ENCODE assay signal across 15 cellular contexts in the genomic region with DNA sequence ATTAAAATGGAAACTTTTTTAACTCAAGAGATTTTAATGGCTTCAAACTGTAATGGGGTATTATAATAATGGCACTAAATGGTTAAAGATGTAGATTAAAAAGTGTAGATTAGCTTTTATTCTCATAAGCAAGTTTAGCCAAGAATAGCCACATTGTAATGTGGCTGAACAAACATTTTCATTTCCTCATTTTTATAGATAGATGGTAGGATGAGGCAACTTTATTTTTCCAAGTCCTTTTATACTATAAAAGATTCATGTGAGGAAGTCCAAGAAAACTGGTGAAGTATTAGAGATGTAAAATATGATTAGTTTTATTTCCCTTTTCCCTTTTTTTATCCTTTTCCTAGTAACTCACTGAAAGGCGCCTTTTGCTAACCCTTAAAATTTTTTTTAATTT.
"Had no signal": no experiment of that assay in that cellular context is flagged by ENCODE, and none has a peak within 500 bp of the region (broad histone marks: within the 10 kb centered on the region; RNA-seq: fewer than 3 reads in every experiment).

No MANE protein-coding gene starts in this region.

- H3K9me3 Mint-ChIP-seq: activated CD4-positive, alpha-beta T cell treated with anti-CD3 and anti-CD28 coated beads, Interleukin-2, amount 10 ng/mL, durations not matched to agents 24 days and 14 days; activated naive CD8-positive, alpha-beta T cell treated with anti-CD3 and anti-CD28 coated beads, Interleukin-2, amount 10 ng/mL, durations not matched to agents 7 days and 5 days; activated T-helper 1 cell treated with anti-CD3 and anti-CD28 coated beads, Interleukin-12 subunit alpha, Interleukin-12 subunit beta, Interleukin-2, Interleukin-4 antibody, amounts not matched to agents 30 ng/mL and 10 ng/mL and 1 ng/mL, durations not matched to agents 14 hours and 24 hours and 36 hours; central memory CD8-positive, alpha-beta T cell; immature natural killer cell; nephron had no signal

- ATAC-seq: foreskin keratinocyte; stimulated activated naive CD8-positive, alpha-beta T cell treated with anti-CD3 and anti-CD28 coated beads, Interleukin-15, Interleukin-2, amounts not matched to agents 100 U/mL and 50 U/mL, for 24 hours had no signal

- H3K4me1 Mint-ChIP-seq: activated naive CD8-positive, alpha-beta T cell treated with anti-CD3 and anti-CD28 coated beads, Interleukin-2, amount 10 ng/mL, durations not matched to agents 7 days and 5 days; central memory CD8-positive, alpha-beta T cell; immature natural killer cell; nephron had no signal

- H3K36me3 Mint-ChIP-seq: activated naive CD8-positive, alpha-beta T cell treated with anti-CD3 and anti-CD28 coated beads, Interleukin-2, amount 10 ng/mL, durations not matched to agents 7 days and 5 days had no signal

- H3K27me3 Mint-ChIP-seq: activated CD4-positive, alpha-beta T cell treated with anti-CD3 and anti-CD28 coated beads, Interleukin-2, amount 10 ng/mL, durations not matched to agents 24 days and 14 days; activated naive CD8-positive, alpha-beta T cell treated with anti-CD3 and anti-CD28 coated beads, Interleukin-2, amount 10 ng/mL, durations not matched to agents 7 days and 5 days; central memory CD8-positive, alpha-beta T cell had no signal

- DNase-seq: activated CD4-positive, alpha-beta T cell treated with anti-CD3 and anti-CD28 coated beads, Interleukin-2, amount 10 ng/mL, durations not matched to agents 24 days and 14 days; activated CD4-positive, CD25-positive, alpha-beta regulatory T cell; activated naive CD8-positive, alpha-beta T cell treated with anti-CD3 and anti-CD28 coated beads, Interleukin-2, amount 10 ng/mL, durations not matched to agents 7 days and 5 days; brain microvascular endothelial cell; cortex of kidney; effector CD8-positive, alpha-beta T cell; foreskin keratinocyte; head of caudate nucleus; immature natural killer cell; nucleus accumbens; stimulated activated naive CD8-positive, alpha-beta T cell treated with anti-CD3 and anti-CD28 coated beads, Interleukin-15, Interleukin-2, amounts not matched to agents 100 U/mL and 50 U/mL, for 24 hours; trophoblast cell had no signal

- H3K4me3 Mint-ChIP-seq: activated CD4-positive, alpha-beta T cell treated with anti-CD3 and anti-CD28 coated beads, Interleukin-2, amount 10 ng/mL, durations not matched to agents 24 days and 14 days; activated naive CD8-positive, alpha-beta T cell treated with anti-CD3 and anti-CD28 coated beads, Interleukin-2, amount 10 ng/mL, durations not matched to agents 7 days and 5 days; activated T-helper 1 cell treated with anti-CD3 and anti-CD28 coated beads, Interleukin-12 subunit alpha, Interleukin-12 subunit beta, Interleukin-2, Interleukin-4 antibody, amounts not matched to agents 30 ng/mL and 10 ng/mL and 1 ng/mL, durations not matched to agents 14 hours and 24 hours and 36 hours; central memory CD8-positive, alpha-beta T cell; immature natural killer cell; nephron had no signal

- H3K27ac Mint-ChIP-seq: activated CD4-positive, alpha-beta T cell treated with anti-CD3 and anti-CD28 coated beads, Interleukin-2, amount 10 ng/mL, durations not matched to agents 24 days and 14 days; activated naive CD8-positive, alpha-beta T cell treated with anti-CD3 and anti-CD28 coated beads, Interleukin-2, amount 10 ng/mL, durations not matched to agents 7 days and 5 days; activated T-helper 1 cell treated with anti-CD3 and anti-CD28 coated beads, Interleukin-12 subunit alpha, Interleukin-12 subunit beta, Interleukin-2, Interleukin-4 antibody, amounts not matched to agents 30 ng/mL and 10 ng/mL and 1 ng/mL, durations not matched to agents 14 hours and 24 hours and 36 hours; immature natural killer cell; nephron had no signal
